In the genomic region with DNA sequence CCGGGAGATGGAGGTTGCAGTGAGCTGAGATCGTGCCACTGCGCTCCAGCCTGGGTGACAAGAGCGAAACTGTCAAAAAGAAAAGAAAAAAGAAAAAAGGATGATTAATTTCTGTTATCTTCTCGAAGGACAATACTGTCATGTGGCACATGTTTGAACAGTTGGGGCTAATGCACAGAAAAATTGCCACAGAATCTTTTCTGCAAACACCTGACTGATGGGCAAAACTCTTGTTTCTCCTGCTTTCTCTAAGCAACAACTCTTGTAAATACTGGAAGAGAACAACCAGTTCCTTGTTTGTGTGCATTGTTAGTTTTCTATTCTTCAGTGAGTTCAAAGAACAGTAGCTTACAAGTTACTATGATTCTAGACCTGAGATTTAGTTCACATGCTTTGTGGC, we compare ENCODE assay signal across 23 cellular contexts.
A peak's percentile ranks its signal among the peaks of the same experiment; 100 is the strongest.
DNase-seq lines count a peak whose midpoint lies in the region; ATAC-seq and TF ChIP-seq lines count a peak whose summit lies in the region.
"Had no signal": no experiment of that assay in that cellular context is flagged by ENCODE, and none has a peak within 500 bp of the region (broad histone marks: within the 10 kb centered on the region; RNA-seq: fewer than 3 reads in every experiment).

No MANE protein-coding gene starts in this region.

- peak overlapping the region; percentile 21 for H3K4me3 Mint-ChIP-seq in T-helper 1 cell treated with Interleukin-12 subunit alpha and Interleukin-12 subunit beta and Interleukin-4 antibody, amounts not matched to agents 30 μg/mL and 1 μg/mL, for 36 hours
- peak overlapping the region; percentile 15 for H3K4me3 Mint-ChIP-seq in stimulated activated naive CD8-positive, alpha-beta T cell treated with anti-CD3 and anti-CD28 coated beads, Interleukin-15, Interleukin-2, amounts not matched to agents 100 ng/mL and 50 ng/mL, for 24 hours
- H3K4me3 Mint-ChIP-seq in mesothelial cell of epicardium = no peak overlapping the region
- H3K4me3 Mint-ChIP-seq: B cell, brain had no signal

- H3K4me1 Mint-ChIP-seq in T-helper 1 cell treated with Interleukin-12 subunit alpha and Interleukin-12 subunit beta and Interleukin-4 antibody, amounts not matched to agents 30 μg/mL and 1 μg/mL, for 36 hours (ENCODE audit: low read depth) = peaks cover 40% of the 10 kb centered on the region
- H3K4me1 Mint-ChIP-seq in stimulated activated naive CD8-positive, alpha-beta T cell treated with anti-CD3 and anti-CD28 coated beads, Interleukin-15, Interleukin-2, amounts not matched to agents 100 ng/mL and 50 ng/mL, for 24 hours (ENCODE audit: low read depth) = peaks cover 74% of the 10 kb centered on the region
- peaks cover 42% of the 10 kb centered on the region for H3K4me1 Mint-ChIP-seq in mesothelial cell of epicardium

- peak overlapping the region; percentile 34 for H3K27ac Mint-ChIP-seq in T-helper 1 cell treated with Interleukin-12 subunit alpha and Interleukin-12 subunit beta and Interleukin-4 antibody, amounts not matched to agents 30 μg/mL and 1 μg/mL, for 36 hours
- H3K27ac Mint-ChIP-seq in stimulated activated naive CD8-positive, alpha-beta T cell treated with anti-CD3 and anti-CD28 coated beads, Interleukin-15, Interleukin-2, amounts not matched to agents 100 ng/mL and 50 ng/mL, for 24 hours = peak overlapping the region; percentile 39
- H3K27ac Mint-ChIP-seq in mesothelial cell of epicardium = peak overlapping the region; percentile 17
- H3K27ac Mint-ChIP-seq: B cell, brain had no signal

- H3K9me3 Mint-ChIP-seq in T-helper 1 cell treated with Interleukin-12 subunit alpha and Interleukin-12 subunit beta and Interleukin-4 antibody, amounts not matched to agents 30 μg/mL and 1 μg/mL, for 36 hours = peaks cover 16% of the 10 kb centered on the region
- peaks cover 9% of the 10 kb centered on the region for H3K9me3 Mint-ChIP-seq in stimulated activated naive CD8-positive, alpha-beta T cell treated with anti-CD3 and anti-CD28 coated beads, Interleukin-15, Interleukin-2, amounts not matched to agents 100 ng/mL and 50 ng/mL, for 24 hours
- H3K9me3 Mint-ChIP-seq in mesothelial cell of epicardium = peaks cover 17% of the 10 kb centered on the region

- ATAC-seq in stimulated activated naive CD8-positive, alpha-beta T cell treated with anti-CD3 and anti-CD28 coated beads, Interleukin-15, Interleukin-2, amounts not matched to agents 100 U/mL and 50 U/mL, for 24 hours = no peak
- no peak for ATAC-seq in HG03378 (IDR thresholded peaks at IDR 0.05; ENCODE audit: unreplicated experiment)
- ATAC-seq: heart left ventricle, left lobe of liver, PC-3 had no signal

- no peaks in the 10 kb centered on the region for H3K27me3 Mint-ChIP-seq in T-helper 1 cell treated with Interleukin-12 subunit alpha and Interleukin-12 subunit beta and Interleukin-4 antibody, amounts not matched to agents 30 μg/mL and 1 μg/mL, for 36 hours (ENCODE audit: low read depth)
- no peaks in the 10 kb centered on the region for H3K27me3 Mint-ChIP-seq in stimulated activated naive CD8-positive, alpha-beta T cell treated with anti-CD3 and anti-CD28 coated beads, Interleukin-15, Interleukin-2, amounts not matched to agents 100 ng/mL and 50 ng/mL, for 24 hours
- no peaks in the 10 kb centered on the region for H3K27me3 Mint-ChIP-seq in mesothelial cell of epicardium (ENCODE audit: low read depth)
- H3K27me3 Mint-ChIP-seq: B cell, brain had no signal

- peaks cover 55% of the 10 kb centered on the region for H3K36me3 Mint-ChIP-seq in T-helper 1 cell treated with Interleukin-12 subunit alpha and Interleukin-12 subunit beta and Interleukin-4 antibody, amounts not matched to agents 30 μg/mL and 1 μg/mL, for 36 hours (ENCODE audit: low read depth)
- H3K36me3 Mint-ChIP-seq in stimulated activated naive CD8-positive, alpha-beta T cell treated with anti-CD3 and anti-CD28 coated beads, Interleukin-15, Interleukin-2, amounts not matched to agents 100 ng/mL and 50 ng/mL, for 24 hours (ENCODE audit: low read depth) = peaks cover 25% of the 10 kb centered on the region
- peaks cover 17% of the 10 kb centered on the region for H3K36me3 Mint-ChIP-seq in mesothelial cell of epicardium

- TF ChIP-seq CTCF in mesothelial cell of epicardium (IDR thresholded peaks at IDR 0.05; ENCODE audit: unreplicated experiment) = no peak

- DNase-seq in T-helper 1 cell (no peak), mesothelial cell of epicardium (ENCODE audit: low spot score in 2 of 2, unreplicated experiment in 2 of 2) (no peak), SHP77 (lab: John Stamatoyannopoulos, UW) (no peak), kidney tubule cell (ENCODE audit: low spot score) (no peak)
- no peak for DNase-seq in stimulated activated naive CD8-positive, alpha-beta T cell treated with anti-CD3 and anti-CD28 coated beads, Interleukin-15, Interleukin-2, amounts not matched to agents 100 U/mL and 50 U/mL, for 24 hours
- DNase-seq: activated CD4-positive, CD25-positive, alpha-beta regulatory T cell; Calu3; colonic mucosa; H7; heart left ventricle; KBM-7; midbrain; MV-4-11; NCI-H1930; NCI-H226; PC-3; stimulated activated CD4-positive, alpha-beta T cell treated with anti-CD3 and anti-CD28 coated beads, Interleukin-4, amount 100 ng/mL, for 1 hour had no signal
